In the genomic region with DNA sequence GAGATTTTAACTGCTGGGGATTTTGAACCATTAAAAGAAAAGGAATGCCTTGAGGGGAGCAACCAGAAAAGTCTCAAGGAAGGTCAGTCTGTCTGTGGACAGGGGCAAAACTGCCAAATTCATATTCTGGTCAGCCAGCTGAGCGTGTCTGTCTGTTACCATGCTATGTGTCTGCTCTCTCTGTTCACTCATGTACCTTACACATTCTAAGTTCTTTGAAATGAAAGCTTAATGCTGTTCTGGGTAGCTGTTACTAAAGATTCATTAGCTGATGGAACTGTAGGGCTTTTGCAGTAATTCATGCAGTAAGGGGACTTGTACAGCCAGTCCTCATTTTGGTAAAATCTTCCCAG, we compare ENCODE assay signal across 1 cellular context.
TF ChIP-seq lines count a peak whose summit lies in the region.

No MANE protein-coding gene starts in this region.

TF ChIP-seq in HepG2, 621 proteins besides CTCF, POLR2A, EP300 and RAD21 (continued from another document):
- TF ChIP-seq POGK (CRISPR knock-in tag; conservative IDR thresholded peaks at IDR 0.05) (no peak), MLX (CRISPR knock-in tag; IDR thresholded peaks at IDR 0.05) (no peak), MIER2 (CRISPR knock-in tag; IDR thresholded peaks at IDR 0.05) (no peak), ZKSCAN5 (CRISPR knock-in tag; IDR thresholded peaks at IDR 0.05) (no peak), MIER3 (CRISPR knock-in tag; IDR thresholded peaks at IDR 0.05; ENCODE audit: borderline replicate concordance) (no peak), ZNF30 (CRISPR knock-in tag; IDR thresholded peaks at IDR 0.05) (no peak), ZFX (CRISPR knock-in tag; IDR thresholded peaks at IDR 0.05; ENCODE audit: low read depth) (no peak), SRF (IDR thresholded peaks at IDR 0.05; ENCODE audit: low read depth, low read length) (no peak), TCF12 (IDR thresholded peaks at IDR 0.05) (no peak), TCF12 (CRISPR knock-in tag; IDR thresholded peaks at IDR 0.05) (no peak), NFE2 (CRISPR knock-in tag; IDR thresholded peaks at IDR 0.05) (no peak)
- TF ChIP-seq, protein P1, sequence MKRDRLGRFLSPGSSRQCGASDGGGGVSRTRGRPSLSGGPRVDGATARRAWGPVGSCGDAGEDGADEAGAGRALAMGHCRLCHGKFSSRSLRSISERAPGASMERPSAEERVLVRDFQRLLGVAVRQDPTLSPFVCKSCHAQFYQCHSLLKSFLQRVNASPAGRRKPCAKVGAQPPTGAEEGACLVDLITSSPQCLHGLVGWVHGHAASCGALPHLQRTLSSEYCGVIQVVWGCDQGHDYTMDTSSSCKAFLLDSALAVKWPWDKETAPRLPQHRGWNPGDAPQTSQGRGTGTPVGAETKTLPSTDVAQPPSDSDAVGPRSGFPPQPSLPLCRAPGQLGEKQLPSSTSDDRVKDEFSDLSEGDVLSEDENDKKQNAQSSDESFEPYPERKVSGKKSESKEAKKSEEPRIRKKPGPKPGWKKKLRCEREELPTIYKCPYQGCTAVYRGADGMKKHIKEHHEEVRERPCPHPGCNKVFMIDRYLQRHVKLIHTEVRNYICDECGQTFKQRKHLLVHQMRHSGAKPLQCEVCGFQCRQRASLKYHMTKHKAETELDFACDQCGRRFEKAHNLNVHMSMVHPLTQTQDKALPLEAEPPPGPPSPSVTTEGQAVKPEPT (CRISPR knock-in tag; IDR thresholded peaks at IDR 0.05; ENCODE audit: low read depth), result no peak
